7 cellular contexts compared by ENCODE assay signal in the genomic region with DNA sequence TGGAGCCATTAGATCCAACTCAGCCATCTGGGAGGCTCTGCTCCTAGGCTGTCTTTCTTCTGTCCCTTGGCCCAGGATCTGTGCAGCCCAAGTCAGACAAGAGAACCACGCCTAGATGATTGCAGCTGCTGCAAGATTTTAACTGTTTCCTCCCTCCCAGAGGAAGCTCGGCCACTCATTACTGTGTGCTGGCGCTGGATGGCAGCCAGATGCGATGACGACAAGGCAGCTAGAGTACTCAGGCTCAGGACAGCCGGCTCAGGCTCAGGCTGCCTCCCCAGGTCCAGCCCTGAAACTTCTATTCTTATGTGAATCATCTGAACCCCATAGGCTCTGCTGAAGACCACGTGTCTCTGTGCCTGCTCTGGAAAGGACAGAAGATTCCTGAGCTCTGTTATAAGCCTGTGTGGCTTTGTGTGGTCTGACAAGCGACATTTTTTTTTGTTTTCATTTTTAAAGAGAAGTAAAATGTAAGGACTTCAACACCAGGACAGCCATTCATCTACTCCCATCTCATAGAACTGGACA. TPM values are rescaled to one million over a fixed set of nuclear protein-coding genes. Genes with fewer than 3 reads are reported as not detected.
DNase-seq lines count a peak whose midpoint lies in the region; ATAC-seq and TF ChIP-seq lines count a peak whose summit lies in the region.

No MANE protein-coding gene starts in this region.

- H3K79me1 ChIP-seq in mesendoderm (ENCODE audit: low read length): no peaks in the 10 kb centered on the region

- H3K27ac ChIP-seq in endodermal cell (ENCODE audit: low read depth, low read length): peak overlapping the region; percentile 3
- H3K27ac ChIP-seq in mesendoderm (ENCODE audit: low read depth, low read length): no peak overlapping the region

- peak overlapping the region; percentile 86 for H3K27ac Mint-ChIP-seq in T-helper 17 cell
- H3K27ac Mint-ChIP-seq in endodermal cell: no peak overlapping the region

- no peak overlapping the region for H3K23ac ChIP-seq in mesendoderm (ENCODE audit: low read length)

- H3K4me2 ChIP-seq in mesendoderm (ENCODE audit: low read length): no peak overlapping the region

- H3K9me3 ChIP-seq in T-helper 17 cell (ENCODE audit: control insufficient read depth, low read length, poor library complexity, severe bottlenecking) (no peaks in the 10 kb centered on the region), endodermal cell (ENCODE audit: control insufficient read depth, low read length) (no peaks in the 10 kb centered on the region)

- no peak overlapping the region for H3K18ac ChIP-seq in mesendoderm (ENCODE audit: low read length)

- H3K36me3 Mint-ChIP-seq in T-helper 17 cell (ENCODE audit: low read depth) (peaks cover 2% of the 10 kb centered on the region), endodermal cell (ENCODE audit: low read depth) (peaks cover 7% of the 10 kb centered on the region)

- H3K9me3 Mint-ChIP-seq in endodermal cell: no peaks in the 10 kb centered on the region

- no peak overlapping the region for H4K5ac ChIP-seq in mesendoderm (ENCODE audit: low read length)

- H3K27me3 ChIP-seq in endodermal cell (ENCODE audit: control insufficient read depth, insufficient read depth, low read length, poor library complexity, severe bottlenecking): no peaks in the 10 kb centered on the region
- no peaks in the 10 kb centered on the region for H3K27me3 ChIP-seq in mesendoderm (ENCODE audit: insufficient read depth, low read length, poor library complexity)

- no peak overlapping the region for H2BK120ac ChIP-seq in mesendoderm (ENCODE audit: low read depth, low read length)

- H3K4me3 ChIP-seq in endodermal cell (ENCODE audit: low read length): no peak overlapping the region
- no peak overlapping the region for H3K4me3 ChIP-seq in mesendoderm (ENCODE audit: low read length)

- no peak overlapping the region for H4K8ac ChIP-seq in mesendoderm (ENCODE audit: low read depth, low read length)

- peak overlapping the region; percentile 53 for H3K56ac ChIP-seq in mesendoderm (ENCODE audit: low read length)

- DNase-seq in GM04504 (ENCODE audit: low read depth) (peak; percentile 98), NCI-H1436 (lab: John Stamatoyannopoulos, UW) (peak; percentile 70), T-helper 17 cell (no peak), endodermal cell (peak; percentile 81), mesendoderm (peak; percentile 85), stromal cell of bone marrow (ENCODE audit: low read depth) (peak; percentile 97)

- H3K36me3 ChIP-seq in endodermal cell (ENCODE audit: control insufficient read depth, insufficient read depth, low read length) (no peaks in the 10 kb centered on the region), mesendoderm (ENCODE audit: control insufficient read depth, insufficient read depth, low read length) (no peaks in the 10 kb centered on the region)

- H3K9ac ChIP-seq in endodermal cell (ENCODE audit: extremely low read depth, low read length, poor library complexity, severe bottlenecking): no peak overlapping the region
- no peak overlapping the region for H3K9ac ChIP-seq in mesendoderm (ENCODE audit: low read length)

- TF ChIP-seq CTCF in endodermal cell (conservative IDR thresholded peaks at IDR 0.05): no peak

- H3K4me1 ChIP-seq in endodermal cell (ENCODE audit: control insufficient read depth, insufficient read depth, low read length) (peaks cover 22% of the 10 kb centered on the region), mesendoderm (ENCODE audit: control insufficient read depth, low read depth, low read length) (no peaks in the 10 kb centered on the region)

- H3K27me3 Mint-ChIP-seq in T-helper 17 cell (no peaks in the 10 kb centered on the region), endodermal cell (ENCODE audit: insufficient read depth) (no peaks in the 10 kb centered on the region)

- H3K4ac ChIP-seq in mesendoderm (ENCODE audit: low read depth, low read length): no peak overlapping the region

- peak; percentile 63 for ATAC-seq in HG02610 (IDR thresholded peaks at IDR 0.05; ENCODE audit: unreplicated experiment)
- peak; percentile 72 for ATAC-seq in T-helper 17 cell

- H3K4me3 Mint-ChIP-seq in T-helper 17 cell: peak overlapping the region; percentile 73
- no peak overlapping the region for H3K4me3 Mint-ChIP-seq in endodermal cell

- H3K4me1 Mint-ChIP-seq in T-helper 17 cell: peaks cover 9% of the 10 kb centered on the region
- peaks cover 42% of the 10 kb centered on the region for H3K4me1 Mint-ChIP-seq in endodermal cell

- no peak overlapping the region for H2BK5ac ChIP-seq in mesendoderm (ENCODE audit: low read length)

- WGBS in endodermal cell (ENCODE audit: insufficient coverage in 1 of 2, insufficient read length in 1 of 2), 2 experiments: 10 to 44% methylated on average over 3 to 8 of the region's 8 CpGs
- no CpG with 5 or more reads among the region's 8 CpGs for WGBS in mesendoderm (ENCODE audit: extremely low coverage, insufficient coverage, low lambda C conversion rate)

- no peak overlapping the region for H2AK5ac ChIP-seq in mesendoderm (ENCODE audit: low read length)

- H2BK15ac ChIP-seq in mesendoderm (replicated peaks; ENCODE audit: low read depth): no peak overlapping the region

- no peaks in the 10 kb centered on the region for H3K79me2 ChIP-seq in mesendoderm (ENCODE audit: control insufficient read depth, insufficient read depth, low read length)

RNA-seq across cellular contexts. Expression of gene FBXW10B, which starts 32.1 kb away (rescaled TPM):
- total RNA-seq in T-helper 17 cell: under 1 TPM in 1 of 2 donors, not detected in 1; 0.78 TPM
- under 1 TPM in 1 of 2 donors, not detected in 1; 0.55 TPM for total RNA-seq in endodermal cell
- 0.25 TPM for polyA plus RNA-seq in endodermal cell (2013, experiment 1 of 2)
- 0.70 TPM for polyA plus RNA-seq in endodermal cell (2013, experiment 2 of 2)
- polyA plus RNA-seq in mesendoderm (2013, experiment 1 of 2): 0.07 TPM
- polyA plus RNA-seq in mesendoderm (2013, experiment 2 of 2): 0.07 TPM

RNA-seq across cellular contexts. Expression of gene TRIM16, which starts 32.5 kb away (rescaled TPM):
- total RNA-seq in T-helper 17 cell (1 to 10 TPM; 5.2 to 7.8 TPM), endodermal cell (10 to 100 TPM; 19.4 to 34.6 TPM)
- polyA plus RNA-seq in endodermal cell (2013, experiment 1 of 2): 19.0 TPM
- polyA plus RNA-seq in endodermal cell (2013, experiment 2 of 2): 23.3 TPM
- polyA plus RNA-seq in mesendoderm (2013, experiment 1 of 2): 8.4 TPM
- polyA plus RNA-seq in mesendoderm (2013, experiment 2 of 2): 8.6 TPM

RNA-seq across cellular contexts. Expression of gene ZNF286A, which starts 47.9 kb away (rescaled TPM):
- total RNA-seq in T-helper 17 cell: 10 to 100 TPM; 14.9 to 19.6 TPM
- 10 to 100 TPM; 75.1 to 81.2 TPM for total RNA-seq in endodermal cell
- 61.2 TPM for polyA plus RNA-seq in endodermal cell (2013, experiment 1 of 2)
- 62.7 TPM for polyA plus RNA-seq in endodermal cell (2013, experiment 2 of 2)
- 42.2 TPM for polyA plus RNA-seq in mesendoderm (2013, experiment 1 of 2)
- polyA plus RNA-seq in mesendoderm (2013, experiment 2 of 2): 41.7 TPM

Comparison
In these comparisons a context has a peak if more than half of its experiments do, and no peak if none do; other contexts are left out.
1. DNase-seq: peak in GM04504 (single experiment), NCI-H1436 (single experiment), endodermal cell (single experiment), mesendoderm (single experiment) and stromal cell of bone marrow (single experiment); none in T-helper 17 cell (0 of 3).